Comparison of ENCODE assay signal across 1 cellular context in genomic region chr19:17681505-17682125, GRCh38.
TF ChIP-seq lines count a peak whose summit lies in the region.

No MANE protein-coding gene starts in this region.

TF ChIP-seq in WTC11, 78 proteins besides CTCF, POLR2A, EP300 and RAD21 (continued from another document and continues in another):
- TF ChIP-seq STAT6 (CRISPR knock-in tag; conservative IDR thresholded peaks at IDR 0.05; ENCODE audit: low read depth), result no peak
- TF ChIP-seq SP1 (CRISPR knock-in tag; conservative IDR thresholded peaks at IDR 0.05), result no peak; the same call in 1 of the 2 replicates
- no peak for TF ChIP-seq ZNF263 (CRISPR knock-in tag; IDR thresholded peaks at IDR 0.05; ENCODE audit: low read depth)
- no peak for TF ChIP-seq MYBL2 (CRISPR knock-in tag; IDR thresholded peaks at IDR 0.05)
- TF ChIP-seq ZNF425 (CRISPR knock-in tag; conservative IDR thresholded peaks at IDR 0.05), result no peak
- no peak for TF ChIP-seq FOXJ3 (CRISPR knock-in tag; IDR thresholded peaks at IDR 0.05; ENCODE audit: borderline replicate concordance)
- TF ChIP-seq MLX (CRISPR knock-in tag; IDR thresholded peaks at IDR 0.05), result 0 out of 2 replicates have a peak, but pooled peaks have one; percentile 41
- no peak for TF ChIP-seq ZSCAN18 (CRISPR knock-in tag; IDR thresholded peaks at IDR 0.05)
- TF ChIP-seq OVOL2 (CRISPR knock-in tag; IDR thresholded peaks at IDR 0.05; ENCODE audit: borderline replicate concordance), result no peak
- no peak for TF ChIP-seq RELA (CRISPR knock-in tag; IDR thresholded peaks at IDR 0.05; ENCODE audit: borderline replicate concordance)
- no peak for TF ChIP-seq ZBTB43 (CRISPR knock-in tag; IDR thresholded peaks at IDR 0.05)
- 0 out of 2 replicates have a peak, but pooled peaks have one; percentile 28 for TF ChIP-seq KAT7 (CRISPR knock-in tag; IDR thresholded peaks at IDR 0.05; ENCODE audit: borderline replicate concordance)
- no peak for TF ChIP-seq HMGXB4 (CRISPR knock-in tag; IDR thresholded peaks at IDR 0.05)
- no peak for TF ChIP-seq MXD4 (CRISPR knock-in tag; IDR thresholded peaks at IDR 0.05; ENCODE audit: borderline replicate concordance)
- TF ChIP-seq TP53 (CRISPR knock-in tag; IDR thresholded peaks at IDR 0.05), result 0 out of 2 replicates have a peak, but pooled peaks have one; percentile 41
- peak; percentile 56; the same call in 1 of the 2 replicates for TF ChIP-seq GTF2I (CRISPR knock-in tag; conservative IDR thresholded peaks at IDR 0.05)
- no peak for TF ChIP-seq GRHL2 (CRISPR knock-in tag; IDR thresholded peaks at IDR 0.05; ENCODE audit: insufficient replicate concordance, severe bottlenecking)
- no peak for TF ChIP-seq E2F1 (CRISPR knock-in tag; IDR thresholded peaks at IDR 0.05)
- 0 out of 2 replicates have a peak, but pooled peaks have one; percentile 44 for TF ChIP-seq ZNF219 (CRISPR knock-in tag; IDR thresholded peaks at IDR 0.05; ENCODE audit: borderline replicate concordance)
- no peak for TF ChIP-seq RORB (CRISPR knock-in tag; IDR thresholded peaks at IDR 0.05)
- no peak for TF ChIP-seq USF2 (CRISPR knock-in tag; IDR thresholded peaks at IDR 0.05)
- no peak for TF ChIP-seq JAZF1 (CRISPR knock-in tag; IDR thresholded peaks at IDR 0.05)
- TF ChIP-seq ERG (CRISPR knock-in tag; IDR thresholded peaks at IDR 0.05), result no peak
- TF ChIP-seq ELF4 (CRISPR knock-in tag; IDR thresholded peaks at IDR 0.05; ENCODE audit: low read depth), result no peak
- no peak for TF ChIP-seq ZNF121 (CRISPR knock-in tag; IDR thresholded peaks at IDR 0.05)
- no peak for TF ChIP-seq PRRX2 (CRISPR knock-in tag; IDR thresholded peaks at IDR 0.05)
- TF ChIP-seq TCF7 (CRISPR knock-in tag; IDR thresholded peaks at IDR 0.05; ENCODE audit: low read depth), result no peak
- no peak for TF ChIP-seq CDX4 (CRISPR knock-in tag; IDR thresholded peaks at IDR 0.05; ENCODE audit: borderline replicate concordance)
- no peak for TF ChIP-seq ZMAT4 (CRISPR knock-in tag; IDR thresholded peaks at IDR 0.05)
- peak; percentile 36; the same call in 1 of the 2 replicates for TF ChIP-seq FOXK1 (CRISPR knock-in tag; IDR thresholded peaks at IDR 0.05)
- no peak for TF ChIP-seq E2F5 (CRISPR knock-in tag; IDR thresholded peaks at IDR 0.05)
- TF ChIP-seq SMAD3 (CRISPR knock-in tag; IDR thresholded peaks at IDR 0.05; ENCODE audit: borderline replicate concordance), result no peak
- TF ChIP-seq NR2C2 (CRISPR knock-in tag; IDR thresholded peaks at IDR 0.05), result no peak
- TF ChIP-seq ATF3 (CRISPR knock-in tag; conservative IDR thresholded peaks at IDR 0.05), result no peak
- TF ChIP-seq CBFB (CRISPR knock-in tag; IDR thresholded peaks at IDR 0.05; ENCODE audit: low read depth), result no peak
- TF ChIP-seq NFATC4 (CRISPR knock-in tag; IDR thresholded peaks at IDR 0.05), result no peak
- TF ChIP-seq ESRRA (CRISPR knock-in tag; IDR thresholded peaks at IDR 0.05; ENCODE audit: borderline replicate concordance), result no peak
- TF ChIP-seq ZBTB21 (CRISPR knock-in tag; IDR thresholded peaks at IDR 0.05; ENCODE audit: borderline replicate concordance), result no peak
- no peak for TF ChIP-seq NFE2L1 (CRISPR knock-in tag; IDR thresholded peaks at IDR 0.05)
- no peak for TF ChIP-seq EMX1 (CRISPR knock-in tag; IDR thresholded peaks at IDR 0.05)
- TF ChIP-seq IRF2 (CRISPR knock-in tag; IDR thresholded peaks at IDR 0.05; ENCODE audit: borderline replicate concordance, low read depth), result no peak
- no peak for TF ChIP-seq CREB1 (CRISPR knock-in tag; IDR thresholded peaks at IDR 0.05)
- no peak for TF ChIP-seq E2F4 (CRISPR knock-in tag; IDR thresholded peaks at IDR 0.05; ENCODE audit: borderline replicate concordance, low read depth)
- no peak for TF ChIP-seq ETV6 (CRISPR knock-in tag; IDR thresholded peaks at IDR 0.05)
